18 cellular contexts compared by ENCODE assay signal in genomic region chr20:61376541-61377231, GRCh38.
A peak's percentile ranks its signal among the peaks of the same experiment; 100 is the strongest.
DNase-seq lines count a peak whose midpoint lies in the region; ATAC-seq and TF ChIP-seq lines count a peak whose summit lies in the region.
"Had no signal": no experiment of that assay in that cellular context is flagged by ENCODE, and none has a peak within 500 bp of the region (broad histone marks: within the 10 kb centered on the region; RNA-seq: fewer than 3 reads in every experiment).

No MANE protein-coding gene starts in this region.

- TF ChIP-seq POLR2A in spleen (IDR thresholded peaks at IDR 0.05) = no peak

- no peaks in the 10 kb centered on the region for H3K4me1 Mint-ChIP-seq in T-helper 2 cell treated with Interferon-gamma antibody and Interleukin-4, amounts not matched to agents 5 μg/mL and 100 μg/mL, for 36 hours (ENCODE audit: low read depth)
- H3K4me1 Mint-ChIP-seq: CD4-positive, alpha-beta memory T cell had no signal

- no peak overlapping the region for H3K27ac ChIP-seq in RWPE2 (ENCODE audit: poor library complexity, severe bottlenecking)
- H3K27ac ChIP-seq in spleen = no peak overlapping the region
- H3K27ac ChIP-seq: GM23248 had no signal

- intact Hi-C loops in head of caudate nucleus (cut with DNase I) (no loop called here), spleen (cut with DNase I; ENCODE audit: low total_unique reads) (no loop called here)

- H3K27ac Mint-ChIP-seq in T-helper 2 cell treated with Interferon-gamma antibody and Interleukin-4, amounts not matched to agents 5 μg/mL and 100 μg/mL, for 36 hours = no peak overlapping the region
- H3K27ac Mint-ChIP-seq: CD4-positive, alpha-beta memory T cell; H9; HFFc6 had no signal

- H3K4me1 ChIP-seq in RWPE2 (ENCODE audit: insufficient read depth, poor library complexity, severe bottlenecking) (no peaks in the 10 kb centered on the region), spleen (no peaks in the 10 kb centered on the region)

- no peaks in the 10 kb centered on the region for H3K36me3 Mint-ChIP-seq in T-helper 2 cell treated with Interferon-gamma antibody and Interleukin-4, amounts not matched to agents 5 μg/mL and 100 μg/mL, for 36 hours (ENCODE audit: low read depth)
- H3K36me3 Mint-ChIP-seq: CD4-positive, alpha-beta memory T cell had no signal

- H3K9me3 ChIP-seq in RWPE2 (ENCODE audit: severe bottlenecking) (no peaks in the 10 kb centered on the region), spleen (peaks cover 0 to 67% (median 3%) of the 10 kb centered on the region in 8 donors)

- H3K27me3 Mint-ChIP-seq in T-helper 2 cell treated with Interferon-gamma antibody and Interleukin-4, amounts not matched to agents 5 μg/mL and 100 μg/mL, for 36 hours (ENCODE audit: low read depth) = no peaks in the 10 kb centered on the region
- H3K27me3 Mint-ChIP-seq: CD4-positive, alpha-beta memory T cell had no signal

- peak; percentile 10 for DNase-seq in activated effector memory CD4-positive, alpha-beta T cell treated with anti-CD3 and anti-CD28 coated beads, Interleukin-2, amount 50 U/mL, for 16 hours
- no peak for DNase-seq in activated effector memory CD4-positive, alpha-beta T cell treated with Interleukin-2 at 50 U/mL for 16 hours
- DNase-seq in RWPE2 (ENCODE audit: low spot score) (peak; percentile 70), head of caudate nucleus (peak in 25 of 42 donors; percentile 24 to 80 (median 38)), spleen (peak; percentile 41), NCI-H2196 (lab: John Stamatoyannopoulos, UW; ENCODE audit: unreplicated experiment) (no peak), NCI-H2081 treated with DMSO at 0.1 percent for 48 hours (lab: John Stamatoyannopoulos, UW) (no peak)
- no peak for DNase-seq in T-helper 2 cell treated with Interferon-gamma antibody and Interleukin-4, amounts not matched to agents 5 μg/mL and 100 μg/mL, for 36 hours (ENCODE audit: low spot score)
- DNase-seq: C1 segment of cervical spinal cord; Calu3; CD4-positive, alpha-beta memory T cell; COR-L47; DMS53; DMS79 treated with DMSO at 0.1 percent for 48 hours; GF-D8; GM23248; H9; HFFc6 had no signal

- no peaks in the 10 kb centered on the region for H3K27me3 ChIP-seq in RWPE2 (ENCODE audit: insufficient read depth, poor library complexity, severe bottlenecking)
- H3K27me3 ChIP-seq in spleen (replicated peaks in 1 of 7) = no peaks in the 10 kb centered on the region

- H3K4me3 ChIP-seq in RWPE2 (ENCODE audit: severe bottlenecking) = no peak overlapping the region
- no peak overlapping the region for H3K4me3 ChIP-seq in spleen
- H3K4me3 ChIP-seq: GM23248 had no signal

- peaks cover 7% of the 10 kb centered on the region for H3K9me3 Mint-ChIP-seq in T-helper 2 cell treated with Interferon-gamma antibody and Interleukin-4, amounts not matched to agents 5 μg/mL and 100 μg/mL, for 36 hours

- WGBS in spleen, 5 donors = 89 to 93% (median 92%) methylated on average over 12 of the region's 12 CpGs

- no peak for TF ChIP-seq CTCF in RWPE2 (IDR thresholded peaks at IDR 0.05; ENCODE audit: poor library complexity, severe bottlenecking)
- TF ChIP-seq CTCF in spleen (IDR thresholded peaks at IDR 0.05 in 8 of 11, conservative IDR thresholded peaks at IDR 0.05 in 3 of 11) = no peak

- ATAC-seq in RWPE2 (ENCODE audit: low read depth) = no peak

- no peaks in the 10 kb centered on the region for H3K36me3 ChIP-seq in RWPE2 (ENCODE audit: low read depth)
- H3K36me3 ChIP-seq in spleen = no peaks in the 10 kb centered on the region

- no peak overlapping the region for H3K4me3 Mint-ChIP-seq in T-helper 2 cell treated with Interferon-gamma antibody and Interleukin-4, amounts not matched to agents 5 μg/mL and 100 μg/mL, for 36 hours
- H3K4me3 Mint-ChIP-seq: CD4-positive, alpha-beta memory T cell; H9; HFFc6 had no signal

Comparison
In these comparisons a context has a peak if more than half of its experiments do, and no peak if none do; other contexts are left out.
1. DNase-seq: peak in activated effector memory CD4-positive, alpha-beta T cell treated with anti-CD3 and anti-CD28 coated beads, Interleukin-2, amount 50 U/mL, for 16 hours (single experiment), RWPE2 (single experiment), head of caudate nucleus (25 of 42) and spleen (single experiment); none in activated effector memory CD4-positive, alpha-beta T cell treated with Interleukin-2 at 50 U/mL for 16 hours (single experiment), NCI-H2196 (single experiment), T-helper 2 cell treated with Interferon-gamma antibody and Interleukin-4, amounts not matched to agents 5 μg/mL and 100 μg/mL, for 36 hours (single experiment) and NCI-H2081 treated with DMSO at 0.1 percent for 48 hours (single experiment).